ENCODE assay signal across 8 cellular contexts in genomic region chr11:62753736-62754603, GRCh38. TPM values are rescaled to one million over a fixed set of nuclear protein-coding genes. Genes with fewer than 3 reads are reported as not detected.
A peak's percentile ranks its signal among the peaks of the same experiment; 100 is the strongest.
DNase-seq lines count a peak whose midpoint lies in the region; ATAC-seq and TF ChIP-seq lines count a peak whose summit lies in the region.

ZBTB3 (minus strand) TSS chr11:62754160; CDS start chr11:62753664, 496 bp downstream.

- H4K20me1 ChIP-seq in SU-DHL-6 (ENCODE audit: low read depth, low read length) = no peaks in the 10 kb centered on the region

- H3K27me3 ChIP-seq in SU-DHL-6 (ENCODE audit: low read length) (no peaks in the 10 kb centered on the region), cardiac muscle cell (no peaks in the 10 kb centered on the region), parathyroid adenoma (ENCODE audit: control insufficient read depth, insufficient read depth, low read length) (no peaks in the 10 kb centered on the region), transverse colon (no peaks in the 10 kb centered on the region)

- H2AFZ ChIP-seq in SU-DHL-6 (ENCODE audit: low read depth, low read length, severe bottlenecking) (peak within 1 kb of the TSS; percentile 94), parathyroid adenoma (peak within 1 kb of the TSS; percentile 93)

- intact Hi-C loops in transverse colon (cut with DNase I; ENCODE audit: low total_unique reads) = no loop called here

- peak within 1 kb of the TSS; percentile 79 for H3K27ac ChIP-seq in SU-DHL-6 (ENCODE audit: low read depth, low read length)
- peak within 1 kb of the TSS; percentile 93 for H3K27ac ChIP-seq in cardiac muscle cell
- peak within 1 kb of the TSS; percentile 90 for H3K27ac ChIP-seq in parathyroid adenoma
- H3K27ac ChIP-seq in transverse colon = peak within 1 kb of the TSS; percentile 83 to 95 (median 90)

- ATAC-seq in HG02678 (IDR thresholded peaks at IDR 0.05; ENCODE audit: unreplicated experiment) = peak; percentile 97

- peaks cover 17% of the 10 kb centered on the region for H3K79me2 ChIP-seq in SU-DHL-6 (ENCODE audit: insufficient read depth, low read length)
- H3K79me2 ChIP-seq in parathyroid adenoma = peaks cover 4% of the 10 kb centered on the region

- H3K4me3 ChIP-seq in SU-DHL-6 (ENCODE audit: insufficient read depth, low read length, poor library complexity, severe bottlenecking) = peak within 1 kb of the TSS; percentile 73
- H3K4me3 ChIP-seq in cardiac muscle cell = peak within 1 kb of the TSS; percentile 91
- peak within 1 kb of the TSS; percentile 100 for H3K4me3 ChIP-seq in parathyroid adenoma (ENCODE audit: low read depth, low read length)
- peak within 1 kb of the TSS; percentile 58 to 71 (median 62) for H3K4me3 ChIP-seq in transverse colon

- in situ Hi-C loops in transverse colon (cut with MboI; ENCODE audit: low pct_ligation_motif_present in 1 of 4, low pct_unique_long_range_greater_than_20kb in 1 of 4, low sequenced_read_pairs in 3 of 4) = no loop called here

- peak within 1 kb of the TSS; percentile 75 for H3K4me2 ChIP-seq in SU-DHL-6 (ENCODE audit: low read depth, low read length, poor library complexity, severe bottlenecking)
- H3K4me2 ChIP-seq in parathyroid adenoma (ENCODE audit: low read length) = peak within 1 kb of the TSS; percentile 80

- H3K36me3 ChIP-seq in SU-DHL-6 (ENCODE audit: low read length) = no peaks in the 10 kb centered on the region
- peaks cover 3% of the 10 kb centered on the region for H3K36me3 ChIP-seq in cardiac muscle cell
- no peaks in the 10 kb centered on the region for H3K36me3 ChIP-seq in parathyroid adenoma (ENCODE audit: control insufficient read depth, insufficient read depth, low read length)
- H3K36me3 ChIP-seq in transverse colon = peaks cover 0 to 4% (median 0%) of the 10 kb centered on the region in 4 donors

- TF ChIP-seq POLR2A in GM10847 (IDR thresholded peaks at IDR 0.05; ENCODE audit: extremely low read depth, insufficient read length) (peak; percentile 57), transverse colon (IDR thresholded peaks at IDR 0.05) (peak; percentile 94)

- DNase-seq in NCI-H128 (lab: John Stamatoyannopoulos, UW; ENCODE audit: unreplicated experiment) (peak; percentile 95), cardiac muscle cell (ENCODE audit: low read depth in 1 of 2, low spot score in 1 of 2) (peak; percentile 98 to 100), transverse colon (peak; percentile 98)
- peak; percentile 89 for DNase-seq in activated naive CD8-positive, alpha-beta T cell treated with anti-CD3 and anti-CD28 coated beads, Interleukin-2, amount 50 U/mL, for 16 hours (ENCODE audit: low read depth, low spot score)

- H3K9me3 ChIP-seq in SU-DHL-6 (ENCODE audit: insufficient read depth, low read length) = no peaks in the 10 kb centered on the region
- no peaks in the 10 kb centered on the region for H3K9me3 ChIP-seq in cardiac muscle cell (ENCODE audit: low read depth)
- H3K9me3 ChIP-seq in parathyroid adenoma (ENCODE audit: control insufficient read depth, low read length) = no peaks in the 10 kb centered on the region
- H3K9me3 ChIP-seq in transverse colon = no peaks in the 10 kb centered on the region

- peaks cover 9% of the 10 kb centered on the region; the same call in 1 of the 2 replicates for H3F3A ChIP-seq in SU-DHL-6 (ENCODE audit: insufficient read depth)

- H3K9me2 ChIP-seq in SU-DHL-6 (replicated peaks; ENCODE audit: insufficient read depth, low read length) = no peaks in the 10 kb centered on the region

- WGBS in transverse colon (ENCODE audit: low coverage in 1 of 2), 2 donors = 0 to 1% methylated on average over 9 to 47 of the region's 47 CpGs

- no peak for TF ChIP-seq EP300 in transverse colon (IDR thresholded peaks at IDR 0.05; ENCODE audit: low read depth)

- H3K4me1 ChIP-seq in cardiac muscle cell (ENCODE audit: low read depth) = peaks cover 6% of the 10 kb centered on the region
- no peaks in the 10 kb centered on the region for H3K4me1 ChIP-seq in parathyroid adenoma
- H3K4me1 ChIP-seq in transverse colon = peaks cover 0 to 35% (median 15%) of the 10 kb centered on the region in 4 donors

- H3K9ac ChIP-seq in SU-DHL-6 (ENCODE audit: low read length) = peak within 1 kb of the TSS; percentile 70
- no peak within 1 kb of the TSS for H3K9ac ChIP-seq in parathyroid adenoma

- TF ChIP-seq CTCF in SU-DHL-6 (IDR thresholded peaks at IDR 0.05; ENCODE audit: insufficient read depth, low read length, poor library complexity, severe bottlenecking) (no peak), cardiac muscle cell (IDR thresholded peaks at IDR 0.05; ENCODE audit: low read depth, low read length) (no peak), parathyroid adenoma (IDR thresholded peaks at IDR 0.05) (no peak), transverse colon (IDR thresholded peaks at IDR 0.05) (peak in 2 of 5 experiments; percentile 49 to 67)

RNA-seq across cellular contexts. Expression of gene ZBTB3, which starts in this region (rescaled TPM):
- total RNA-seq in cardiac muscle cell = 12.5 and 14.3 TPM in 2 replicates
- polyA plus RNA-seq in cardiac muscle cell = 10.4 and 10.8 TPM in 2 replicates
- total RNA-seq in transverse colon = 10 to 100 TPM in 3 of 4 donors, 1 to 10 TPM in 1; 8.4 to 20.9 (median 14.0) TPM

Comparison
In these comparisons a context has a peak if more than half of its experiments do, and no peak if none do; other contexts are left out.
1. Peak in every context shown above with its lines: DNase-seq, ATAC-seq, H3K4me3 ChIP-seq and H3K27ac ChIP-seq.